In genomic region chr3:31456373-31456772, GRCh38 we compare ENCODE assay signal across 13 cellular contexts.
"Had no signal": no experiment of that assay in that cellular context is flagged by ENCODE, and none has a peak within 500 bp of the region (broad histone marks: within the 10 kb centered on the region; RNA-seq: fewer than 3 reads in every experiment).

No MANE protein-coding gene starts in this region.

- H3K36me3 ChIP-seq: esophagus muscularis mucosa, neutrophil, tibial nerve had no signal

- H3K9me3 ChIP-seq: esophagus muscularis mucosa, neutrophil had no signal

- H3K4me3 ChIP-seq: esophagus muscularis mucosa, lung, skin epidermis, tibial nerve had no signal

- H3K27me3 ChIP-seq: esophagus muscularis mucosa, neutrophil, tibial nerve had no signal

- H3K36me3 Mint-ChIP-seq: stimulated activated effector memory CD8-positive, alpha-beta T cell treated with anti-CD3 and anti-CD28 coated beads, Interleukin-12 subunit alpha, Interleukin-12 subunit beta, amount 100 ng/mL, for 72 hours had no signal

- DNase-seq: activated CD4-positive, alpha-beta T cell treated with anti-CD3 and anti-CD28 coated beads for 4 hours; activated naive CD4-positive, alpha-beta T cell treated with anti-CD3 and anti-CD28 coated beads for 36 hours; hypothalamus; naive B cell had no signal

- FAIRE-seq: astrocyte, endometrium had no signal

- H3K4me3 Mint-ChIP-seq: activated naive CD4-positive, alpha-beta T cell treated with anti-CD3 and anti-CD28 coated beads for 36 hours; activated T-helper 1 cell treated with anti-CD3 and anti-CD28 coated beads, Interleukin-12 subunit alpha, Interleukin-12 subunit beta, Interleukin-2, Interleukin-4 antibody, amounts not matched to agents 30 ng/mL and 10 ng/mL and 1 ng/mL, durations not matched to agents 14 hours and 24 hours and 36 hours; naive B cell; stimulated activated effector memory CD8-positive, alpha-beta T cell treated with anti-CD3 and anti-CD28 coated beads, Interleukin-12 subunit alpha, Interleukin-12 subunit beta, amount 100 ng/mL, for 72 hours had no signal

- H3K9me3 Mint-ChIP-seq: stimulated activated effector memory CD8-positive, alpha-beta T cell treated with anti-CD3 and anti-CD28 coated beads, Interleukin-12 subunit alpha, Interleukin-12 subunit beta, amount 100 ng/mL, for 72 hours had no signal

- H3K4me1 Mint-ChIP-seq: stimulated activated effector memory CD8-positive, alpha-beta T cell treated with anti-CD3 and anti-CD28 coated beads, Interleukin-12 subunit alpha, Interleukin-12 subunit beta, amount 100 ng/mL, for 72 hours had no signal

- ATAC-seq: stimulated activated effector memory CD8-positive, alpha-beta T cell treated with anti-CD3 and anti-CD28 coated beads, Interleukin-12 subunit alpha, Interleukin-12 subunit beta, amount 100 ng/mL, for 72 hours had no signal

- H3K27ac Mint-ChIP-seq: activated naive CD4-positive, alpha-beta T cell treated with anti-CD3 and anti-CD28 coated beads for 36 hours; activated T-helper 1 cell treated with anti-CD3 and anti-CD28 coated beads, Interleukin-12 subunit alpha, Interleukin-12 subunit beta, Interleukin-2, Interleukin-4 antibody, amounts not matched to agents 30 ng/mL and 10 ng/mL and 1 ng/mL, durations not matched to agents 14 hours and 24 hours and 36 hours; stimulated activated effector memory CD8-positive, alpha-beta T cell treated with anti-CD3 and anti-CD28 coated beads, Interleukin-12 subunit alpha, Interleukin-12 subunit beta, amount 100 ng/mL, for 72 hours had no signal

- H3K27ac ChIP-seq: esophagus muscularis mucosa, neutrophil, skin epidermis, tibial nerve had no signal

- H3K4me1 ChIP-seq: esophagus muscularis mucosa, tibial nerve had no signal
